ENCODE assay signal across 10 cellular contexts in the genomic region with DNA sequence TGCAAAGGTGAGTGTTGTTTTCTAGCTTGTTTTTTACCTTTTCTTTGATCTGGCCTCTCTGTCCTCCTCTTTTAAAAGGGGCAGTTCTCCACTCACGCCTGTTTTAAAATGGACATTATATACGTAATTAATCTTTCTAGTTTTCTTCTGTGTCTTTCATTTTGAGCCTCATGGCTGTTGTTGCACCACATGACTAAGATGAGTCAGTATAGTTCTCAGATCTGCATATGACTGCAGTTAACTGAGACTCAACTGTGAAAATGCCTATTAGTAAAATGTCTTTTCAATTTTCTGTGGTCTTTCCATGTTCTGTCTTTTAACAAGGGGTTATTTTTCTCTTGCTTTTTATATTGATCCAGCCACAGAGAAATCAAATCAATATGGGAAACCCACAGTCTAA.
DNase-seq lines count a peak whose midpoint lies in the region; ATAC-seq, FAIRE-seq and TF ChIP-seq lines count a peak whose summit lies in the region.
"Had no signal": no experiment of that assay in that cellular context is flagged by ENCODE, and none has a peak within 500 bp of the region (broad histone marks: within the 10 kb centered on the region; RNA-seq: fewer than 3 reads in every experiment).

No MANE protein-coding gene starts in this region.

- H3K4me3 Mint-ChIP-seq in astrocyte (ENCODE audit: unreplicated experiment), result no peak overlapping the region
- H3K4me3 Mint-ChIP-seq in CD8-positive, alpha-beta T cell, result no peak overlapping the region
- no peak overlapping the region for H3K4me3 Mint-ChIP-seq in MCF 10A (ENCODE audit: unreplicated experiment)

- H2AFZ ChIP-seq in astrocyte (ENCODE audit: low read depth, low read length), result no peak overlapping the region

- H3K27ac Mint-ChIP-seq in astrocyte (ENCODE audit: unreplicated experiment) (peak overlapping the region; percentile 10), MCF 10A (ENCODE audit: low read depth, unreplicated experiment) (no peak overlapping the region)
- H3K27ac Mint-ChIP-seq in CD8-positive, alpha-beta T cell, result no peak overlapping the region

- no TSS peak for BruUV-seq in MCF 10A (replicated peaks; lab: Mats Ljungman, UMichigan)

- H4K20me1 ChIP-seq in astrocyte (ENCODE audit: insufficient read depth, low read length), result no peaks in the 10 kb centered on the region

- no peak overlapping the region for H3K27ac ChIP-seq in astrocyte (ENCODE audit: low read depth, low read length)
- no peak overlapping the region for H3K27ac ChIP-seq in CD8-positive, alpha-beta T cell (ENCODE audit: low read depth, low read length)
- no peak overlapping the region for H3K27ac ChIP-seq in esophagus squamous epithelium

- POLR2A ChIA-PET in CD8-positive, alpha-beta T cell (lab: Charles Lee), result no interaction called here
- POLR2A ChIA-PET in MCF 10A (lab: Yijun Ruan, JAX), result no interaction called here

- no peak overlapping the region for H3K4me2 ChIP-seq in astrocyte (ENCODE audit: low read length)

- DNase-seq in GM12865 (ENCODE audit: low read depth) (peak; percentile 48), astrocyte (ENCODE audit: low read depth) (no peak), esophagus squamous epithelium (lab: John Stamatoyannopoulos, UW) (no peak), MCF 10A (ENCODE audit: unreplicated experiment) (no peak), DMS153 treated with DMSO at 0.1 percent for 48 hours (lab: John Stamatoyannopoulos, UW; ENCODE audit: unreplicated experiment) (no peak)
- no peak for DNase-seq in CD8-positive, alpha-beta T cell
- DNase-seq: left cardiac atrium, occipital lobe had no signal

- H3K27me3 ChIP-seq in astrocyte (ENCODE audit: insufficient read depth, low read length) (no peaks in the 10 kb centered on the region), esophagus squamous epithelium (no peaks in the 10 kb centered on the region)
- no peaks in the 10 kb centered on the region for H3K27me3 ChIP-seq in CD8-positive, alpha-beta T cell (ENCODE audit: insufficient read depth, low read length)

- H3K27me3 Mint-ChIP-seq in astrocyte (ENCODE audit: low read depth, unreplicated experiment) (no peaks in the 10 kb centered on the region), MCF 10A (ENCODE audit: insufficient read depth, unreplicated experiment) (no peaks in the 10 kb centered on the region)
- no peaks in the 10 kb centered on the region for H3K27me3 Mint-ChIP-seq in CD8-positive, alpha-beta T cell (ENCODE audit: low read depth)

- H3K4me1 ChIP-seq in astrocyte (ENCODE audit: insufficient read depth, low read length) (no peaks in the 10 kb centered on the region), esophagus squamous epithelium (no peaks in the 10 kb centered on the region)
- no peaks in the 10 kb centered on the region for H3K4me1 ChIP-seq in CD8-positive, alpha-beta T cell (ENCODE audit: insufficient read depth, low read length)

- peak; percentile 56 for ATAC-seq in GM19468 (IDR thresholded peaks at IDR 0.05; ENCODE audit: extremely low read depth, unreplicated experiment)
- ATAC-seq in HG03039 (IDR thresholded peaks at IDR 0.05; ENCODE audit: unreplicated experiment), result peak; percentile 88
- no peak for ATAC-seq in CD8-positive, alpha-beta T cell
- ATAC-seq: left cardiac atrium had no signal

- no peaks in the 10 kb centered on the region for H3K9me3 Mint-ChIP-seq in astrocyte (ENCODE audit: unreplicated experiment)
- no peaks in the 10 kb centered on the region for H3K9me3 Mint-ChIP-seq in CD8-positive, alpha-beta T cell
- no peaks in the 10 kb centered on the region for H3K9me3 Mint-ChIP-seq in MCF 10A (ENCODE audit: unreplicated experiment)

- FAIRE-seq in astrocyte (lab: Jason Lieb, UNC), result no peak

- H3K9ac ChIP-seq in astrocyte (ENCODE audit: low read length), result no peak overlapping the region

- CTCF ChIA-PET in CD8-positive, alpha-beta T cell (lab: Charles Lee), result no interaction called here
- CTCF ChIA-PET in MCF 10A (lab: Yijun Ruan, JAX), result no interaction called here

- intact Hi-C loops in CD8-positive, alpha-beta T cell (cut with DNase I, micrococcal nuclease), result no loop called here
- intact Hi-C loops in esophagus squamous epithelium (cut with DNase I), result no loop called here
- intact Hi-C loops in MCF 10A (cut with micrococcal nuclease), result no loop called here

- H3K4me3 ChIP-seq in GM12865 (ENCODE audit: low read depth, low read length) (no peak overlapping the region), astrocyte (ENCODE audit: insufficient read depth, low read depth, low read length) (no peak overlapping the region), esophagus squamous epithelium (no peak overlapping the region)
- no peak overlapping the region for H3K4me3 ChIP-seq in CD8-positive, alpha-beta T cell (ENCODE audit: low read depth, low read length)

- no peaks in the 10 kb centered on the region for H3K9me3 ChIP-seq in astrocyte (ENCODE audit: insufficient read depth, low read depth, low read length)
- H3K9me3 ChIP-seq in CD8-positive, alpha-beta T cell (ENCODE audit: low read length), result no peaks in the 10 kb centered on the region
- H3K9me3 ChIP-seq in esophagus squamous epithelium, result no peaks in the 10 kb centered on the region

- no peak for TF ChIP-seq CTCF in GM12865 (IDR thresholded peaks at IDR 0.05; ENCODE audit: insufficient read depth, low read depth, low read length, missing control alignments)
- TF ChIP-seq CTCF in astrocyte (IDR thresholded peaks at IDR 0.05; ENCODE audit: insufficient read depth, low read depth, low read length), result no peak
- TF ChIP-seq CTCF in CD8-positive, alpha-beta T cell (IDR thresholded peaks at IDR 0.05), result no peak
- TF ChIP-seq CTCF in esophagus squamous epithelium (IDR thresholded peaks at IDR 0.05), result no peak
- no peak for TF ChIP-seq CTCF in MCF 10A (IDR thresholded peaks at IDR 0.05; ENCODE audit: unreplicated experiment)

- H3K36me3 ChIP-seq in astrocyte (ENCODE audit: insufficient read depth, low read length), result no peaks in the 10 kb centered on the region
- H3K36me3 ChIP-seq in CD8-positive, alpha-beta T cell (ENCODE audit: insufficient read depth, low read length), result no peaks in the 10 kb centered on the region
- H3K36me3 ChIP-seq in esophagus squamous epithelium, result no peaks in the 10 kb centered on the region

- H3K4me1 Mint-ChIP-seq in astrocyte (ENCODE audit: low read depth, unreplicated experiment) (no peaks in the 10 kb centered on the region), MCF 10A (ENCODE audit: insufficient read depth, unreplicated experiment) (peaks cover 7% of the 10 kb centered on the region)
- no peaks in the 10 kb centered on the region for H3K4me1 Mint-ChIP-seq in CD8-positive, alpha-beta T cell (ENCODE audit: low read depth)

- no peaks in the 10 kb centered on the region for H3K79me2 ChIP-seq in astrocyte (ENCODE audit: insufficient read depth, low read length)

- H3K36me3 Mint-ChIP-seq in astrocyte (ENCODE audit: low read depth, unreplicated experiment), result no peaks in the 10 kb centered on the region
- no peaks in the 10 kb centered on the region for H3K36me3 Mint-ChIP-seq in CD8-positive, alpha-beta T cell
- H3K36me3 Mint-ChIP-seq in MCF 10A (ENCODE audit: insufficient read depth, unreplicated experiment), result no peaks in the 10 kb centered on the region

- no peak for TF ChIP-seq POLR2A in esophagus squamous epithelium (IDR thresholded peaks at IDR 0.05)

- 74 to 89% methylated on average over 2 of the region's 2 CpGs for WGBS in esophagus squamous epithelium, 2 donors
